ENCODE assay signal across 27 cellular contexts in genomic region chr1:44425327-44426082, GRCh38. TPM values are rescaled to one million over a fixed set of nuclear protein-coding genes. Genes with fewer than 3 reads are reported as not detected.
DNase-seq lines count a peak whose midpoint lies in the region; ATAC-seq, FAIRE-seq and TF ChIP-seq lines count a peak whose summit lies in the region.
"Had no signal": no experiment of that assay in that cellular context is flagged by ENCODE, and none has a peak within 500 bp of the region (broad histone marks: within the 10 kb centered on the region; RNA-seq: fewer than 3 reads in every experiment).

No MANE protein-coding gene starts in this region.

- no peak overlapping the region for H4K5ac ChIP-seq in H1 (ENCODE audit: insufficient read length, low read depth, low read length)
- H4K5ac ChIP-seq in mesendoderm (ENCODE audit: low read length) = no peak overlapping the region

- H3K4ac ChIP-seq in H1 (replicated peaks; ENCODE audit: insufficient read length, low read depth, low read length) (no peak overlapping the region), mesendoderm (ENCODE audit: low read depth, low read length) (no peak overlapping the region)

- no peak overlapping the region for H3K18ac ChIP-seq in H1 (ENCODE audit: extremely low read depth, low read length)
- H3K18ac ChIP-seq in mesendoderm (ENCODE audit: low read length) = no peak overlapping the region

- peak; percentile 54 for ATAC-seq in left ventricle myocardium superior
- no peak for ATAC-seq in Panc1
- ATAC-seq: activated CD4-positive, alpha-beta T cell treated with anti-CD3 and anti-CD28 coated beads for 36 hours; HCT116; left lobe of liver; natural killer cell; SK-N-SH treated with all-trans-retinoic acid at 6 μM for 48 hours had no signal

- no TSS peak for BruUV-seq in Panc1 (replicated peaks; lab: Mats Ljungman, UMichigan)

- no peak for TF ChIP-seq EP300 in H1 (IDR thresholded peaks at IDR 0.05; ENCODE audit: borderline replicate concordance in 1 of 2, low read depth in 2 of 2, low read length in 2 of 2)

- no peak for TF ChIP-seq POLR2A in H1 (IDR thresholded peaks at IDR 0.05; ENCODE audit: control extremely low read depth in 1 of 2, low read depth in 2 of 2, low read length in 2 of 2)

- no peaks in the 10 kb centered on the region; the same call in 1 of the 2 replicates for H3K79me1 ChIP-seq in H1 (ENCODE audit: low read depth, low read length)
- no peaks in the 10 kb centered on the region for H3K79me1 ChIP-seq in mesendoderm (ENCODE audit: low read length)

- TF ChIP-seq RAD21 in H1 (IDR thresholded peaks at IDR 0.05 in 1 of 2, conservative IDR thresholded peaks at IDR 0.05 in 1 of 2; ENCODE audit: low read depth in 2 of 2, low read length in 2 of 2) = peak; percentile 16 to 40; a peak in 1 of 4 replicates

- H2BK5ac ChIP-seq in H1 (ENCODE audit: low read depth, low read length) = no peak overlapping the region
- H2BK5ac ChIP-seq in mesendoderm (ENCODE audit: low read length) = no peak overlapping the region

- H3K9ac ChIP-seq in H1 (replicated peaks in 1 of 4; ENCODE audit: extremely low read depth in 1 of 4, low read depth in 3 of 4, low read length in 3 of 4) = no peak overlapping the region
- no peak overlapping the region for H3K9ac ChIP-seq in mesendoderm (ENCODE audit: low read length)
- H3K9ac ChIP-seq: KMS-11 had no signal

- H2AK5ac ChIP-seq in H1 (ENCODE audit: low read depth, low read length) = no peak overlapping the region
- H2AK5ac ChIP-seq in mesendoderm (ENCODE audit: low read length) = no peak overlapping the region

- H3K4me3 ChIP-seq in right atrium auricular region (no peak overlapping the region), Panc1 (ENCODE audit: low read depth in 2 of 2, low read length in 2 of 2) (no peak overlapping the region), H1 (ENCODE audit: extremely low read depth in 1 of 4, insufficient read depth in 2 of 4, low read depth in 3 of 4, low read length in 4 of 4) (no peak overlapping the region), mesendoderm (ENCODE audit: low read length) (no peak overlapping the region)
- H3K4me3 ChIP-seq: spleen had no signal

- H2BK20ac ChIP-seq in H1 (ENCODE audit: low read length) = no peak overlapping the region

- H3K4me2 ChIP-seq in H1 (ENCODE audit: insufficient read depth in 1 of 2, low read depth in 2 of 2, low read length in 2 of 2) (0 out of 4 replicates have a peak overlapping the region, but pooled peaks of 1 of the 2 experiments have one; percentile 23), mesendoderm (ENCODE audit: low read length) (no peak overlapping the region)
- H3K4me2 ChIP-seq: KMS-11 had no signal

- peaks cover 0 to 29% of the 10 kb centered on the region in 2 experiments; a peak in 3 of 4 replicates for H3K79me2 ChIP-seq in H1 (ENCODE audit: control insufficient read depth in 1 of 2, insufficient read depth in 2 of 2, low read length in 2 of 2)
- no peaks in the 10 kb centered on the region for H3K79me2 ChIP-seq in mesendoderm (ENCODE audit: control insufficient read depth, insufficient read depth, low read length)

- H2BK12ac ChIP-seq in H1 (ENCODE audit: low read depth, low read length) = 0 out of 2 replicates have a peak overlapping the region, but pooled peaks have one; percentile 6

- H2BK120ac ChIP-seq in H1 (replicated peaks; ENCODE audit: low read depth, low read length) = no peak overlapping the region
- H2BK120ac ChIP-seq in mesendoderm (ENCODE audit: low read depth, low read length) = no peak overlapping the region

- H3K9me3 ChIP-seq in right atrium auricular region (no peaks in the 10 kb centered on the region), Panc1 (ENCODE audit: control insufficient read depth, insufficient read depth, low read depth, low read length) (no peaks in the 10 kb centered on the region), H1 (ENCODE audit: insufficient read depth in 2 of 2, low read depth in 1 of 2, low read length in 1 of 2) (no peaks in the 10 kb centered on the region)
- H3K9me3 ChIP-seq: spleen had no signal

- H2BK15ac ChIP-seq in H1 (ENCODE audit: low read length) = no peak overlapping the region
- no peak overlapping the region for H2BK15ac ChIP-seq in mesendoderm (replicated peaks; ENCODE audit: low read depth)

- H3K56ac ChIP-seq in H1 (replicated peaks; ENCODE audit: insufficient read length, low read depth, low read length) = no peak overlapping the region
- H3K56ac ChIP-seq in mesendoderm (ENCODE audit: low read length) = no peak overlapping the region

- H3K27ac ChIP-seq in right atrium auricular region (no peak overlapping the region), Panc1 (ENCODE audit: low read length) (0 out of 2 replicates have a peak overlapping the region, but pooled peaks have one; percentile 9), H1 (ENCODE audit: low read depth, low read length) (no peak overlapping the region), mesendoderm (ENCODE audit: low read depth, low read length) (no peak overlapping the region)
- H3K27ac ChIP-seq: C4-2B, KMS-11, spleen had no signal

- in situ Hi-C loops in Panc1 (cut with HindIII; ENCODE audit: low pct_unique_long_range_greater_than_20kb, low sequenced_read_pairs) = no loop called here

- WGBS in H1 (ENCODE audit: extremely low coverage in 1 of 2, insufficient coverage in 1 of 2, insufficient read length in 1 of 2, insufficient replicate concordance in 2 of 2, low coverage in 1 of 2, low lambda C conversion rate in 2 of 2, missing lambda C conversion rate in 1 of 2), 2 experiments = 92% methylated on average over 8 of the region's 8 CpGs; no CpG with 5 or more reads in 1 of the 2 experiments
- no CpG with 5 or more reads among the region's 8 CpGs for WGBS in mesendoderm (ENCODE audit: extremely low coverage, insufficient coverage, low lambda C conversion rate)

- H3K23me2 ChIP-seq in H1 (ENCODE audit: low read depth, low read length) = peaks cover 2% of the 10 kb centered on the region; the same call in 1 of the 2 replicates

- peaks cover 0 to 32% of the 10 kb centered on the region in 2 donors for H3K4me1 ChIP-seq in right atrium auricular region
- H3K4me1 ChIP-seq in Panc1 (ENCODE audit: control insufficient read depth, insufficient read depth, low read length) = peaks cover 40% of the 10 kb centered on the region
- H3K4me1 ChIP-seq in H1 (replicated peaks in 1 of 4; ENCODE audit: control insufficient read depth in 3 of 4, insufficient read depth in 4 of 4, low read length in 3 of 4) = peaks cover 5 to 40% (median 25%) of the 10 kb centered on the region in 4 experiments
- peaks cover 10% of the 10 kb centered on the region for H3K4me1 ChIP-seq in mesendoderm (ENCODE audit: control insufficient read depth, low read depth, low read length)

- H3K36me3 ChIP-seq in right atrium auricular region (no peaks in the 10 kb centered on the region), Panc1 (ENCODE audit: control insufficient read depth, insufficient read depth, low read length) (no peaks in the 10 kb centered on the region), H1 (ENCODE audit: control insufficient read depth in 2 of 4, insufficient read depth in 4 of 4, low read length in 3 of 4) (no peaks in the 10 kb centered on the region), mesendoderm (ENCODE audit: control insufficient read depth, insufficient read depth, low read length) (no peaks in the 10 kb centered on the region)
- H3K36me3 ChIP-seq: spleen had no signal

- no peak overlapping the region for H2AFZ ChIP-seq in H1 (ENCODE audit: low read length)

- H4K8ac ChIP-seq in H1 (ENCODE audit: extremely low read depth, insufficient read depth, low read length) = no peak overlapping the region
- H4K8ac ChIP-seq in mesendoderm (ENCODE audit: low read depth, low read length) = no peak overlapping the region

- H3K14ac ChIP-seq in H1 (ENCODE audit: insufficient read length) = no peak overlapping the region

- no peak overlapping the region for H4K91ac ChIP-seq in H1 (replicated peaks; ENCODE audit: insufficient read length, low read length)

- no peaks in the 10 kb centered on the region for H3K27me3 ChIP-seq in right atrium auricular region
- H3K27me3 ChIP-seq in Panc1 (ENCODE audit: control insufficient read depth, insufficient read depth, low read length) = no peaks in the 10 kb centered on the region
- no peaks in the 10 kb centered on the region; a peak in 1 of 7 replicates for H3K27me3 ChIP-seq in H1 (replicated peaks in 1 of 4; ENCODE audit: control insufficient read depth in 3 of 4, extremely low read depth in 1 of 4, insufficient read depth in 3 of 4, low read length in 3 of 4)
- H3K27me3 ChIP-seq in mesendoderm (ENCODE audit: insufficient read depth, low read length, poor library complexity) = no peaks in the 10 kb centered on the region

- CTCF ChIA-PET in Panc1 (lab: Charles Lee) = no interaction called here
- CTCF ChIA-PET in H1 (lab: Charles Lee; ENCODE audit: partially characterized antibody) = interaction anchor here (0.5 to 2.8 kb wide), 20 partner anchors 10 to 315 kb away, joined by 3 to 10 read pairs (median 4); no protein-coding TSS in a partner anchor

- POLR2A ChIA-PET in Panc1 (lab: Charles Lee) (interaction anchor here (0.6 kb wide), 1 partner anchor 914 kb away, joined by 3 read pairs; the partner anchor contains the start of genes MUTYH and TOE1), H1 (lab: Charles Lee; ENCODE audit: partially characterized antibody) (interaction anchor here (0.6 to 1.9 kb wide), 3 partner anchors 13 to 75 kb away, joined by 3 to 7 read pairs (median 3); no protein-coding TSS in a partner anchor)

- no peak for FAIRE-seq in H1 (lab: Jason Lieb, UNC)
- FAIRE-seq: GM18507 had no signal

- intact Hi-C loops in left ventricle myocardium superior (cut with micrococcal nuclease) = no loop called here
- intact Hi-C loops in Panc1 (cut with micrococcal nuclease; ENCODE audit: unreplicated experiment) = no loop called here

- TF ChIP-seq CTCF in right atrium auricular region (IDR thresholded peaks at IDR 0.05) (no peak), Panc1 (IDR thresholded peaks at IDR 0.05) (peak; percentile 30; the same call in 1 of the 2 replicates), H1 (IDR thresholded peaks at IDR 0.05; ENCODE audit: control extremely low read depth in 1 of 3, insufficient read depth in 1 of 3, low read depth in 1 of 3, low read length in 3 of 3) (peak in 1 of 3 experiments; percentile 6; a peak in 1 of 4 replicates)

- DNase-seq in left ventricle myocardium superior = peak; percentile 46
- no peak for DNase-seq in right atrium auricular region (ENCODE audit: low spot score)
- DNase-seq in Panc1 (ENCODE audit: low read depth, low spot score) = no peak
- no peak for DNase-seq in H1 (ENCODE audit: low read depth in 1 of 2, low spot score in 2 of 2)
- DNase-seq in NCI-H524 (lab: John Stamatoyannopoulos, UW) = no peak
- no peak for DNase-seq in HT-29 (ENCODE audit: low spot score)
- no peak for DNase-seq in mesendoderm
- DNase-seq: activated CD4-positive, alpha-beta T cell treated with anti-CD3 and anti-CD28 coated beads for 36 hours; activated effector memory CD4-positive, alpha-beta T cell treated with Interleukin-2 at 50 U/mL for 16 hours; activated naive CD8-positive, alpha-beta T cell treated with anti-CD3 and anti-CD28 coated beads, Interleukin-2, amount 10 ng/mL, durations not matched to agents 7 days and 5 days; activated T-cell treated with anti-CD3 and anti-CD28 coated beads for 4 hours; cerebellar nuclear complex; midbrain; natural killer cell; NCI-H1048; NCI-H1694; NCI-H2171; retina; spleen; stimulated activated CD4-positive, alpha-beta T cell treated with anti-CD3 and anti-CD28 coated beads, Interleukin-2, amount 100 ng/mL, for 48 hours; T-helper 2 cell had no signal

- H3K23ac ChIP-seq in H1 (ENCODE audit: insufficient read length) = no peak overlapping the region
- no peak overlapping the region for H3K23ac ChIP-seq in mesendoderm (ENCODE audit: low read length)

- peaks cover 3 to 7% of the 10 kb centered on the region in 2 experiments for H4K20me1 ChIP-seq in H1 (replicated peaks in 1 of 2; ENCODE audit: control insufficient read depth in 1 of 2, insufficient read depth in 2 of 2, low read length in 2 of 2)

RNA-seq across cellular contexts. Expression of gene RNF220, which starts 20.4 kb away (rescaled TPM):
- total RNA-seq in left ventricle myocardium superior (71.2 TPM), right atrium auricular region (10 to 100 TPM; 76.1 to 91.6 TPM), Panc1 (2021; ENCODE audit: unreplicated experiment) (64.9 TPM)
- polyA plus RNA-seq in Panc1 (2012; ENCODE audit: insufficient read length) = 111 TPM
- total RNA-seq in H1 (2021; fragmentation: NEBNext Ultra II Directional; extraction: Animal tissue kit (Norgen Biotek cat#: 25700)) = 123 and 127 TPM in 2 replicates
- 160 and 165 TPM in 2 replicates for polyA plus RNA-seq in H1 (2011; rRNA removed)
- 144 TPM for polyA plus RNA-seq in H1 (2011; cell fraction: cytosol; rRNA removed)
- 173 TPM for polyA plus RNA-seq in H1 (2011; cell fraction: nucleus; rRNA removed)
- polyA plus RNA-seq in H1 (2012, experiment 1 of 2) = 101 to 164 TPM (median 152 TPM) in 4 replicates
- polyA plus RNA-seq in H1 (2012, experiment 2 of 2) = 105 TPM
- polyA plus RNA-seq in H1 (2013, experiment 1 of 2) = 93.4 TPM
- polyA plus RNA-seq in H1 (2013, experiment 2 of 2) = 89.5 TPM
- polyA minus RNA-seq in H1 (2011; rRNA and poly(A)+ RNA removed) = 86.4 and 97.4 TPM in 2 replicates
- 44.8 TPM for polyA minus RNA-seq in H1 (2011; cell fraction: cytosol; rRNA and poly(A)+ RNA removed)
- 86.8 TPM for polyA minus RNA-seq in H1 (2011; cell fraction: nucleus; rRNA and poly(A)+ RNA removed)
- total RNA-seq in HT-29 (2014; rRNA removed; shearing (Covaris generic)) = 148 and 152 TPM in 2 replicates
- 97.6 TPM for polyA plus RNA-seq in mesendoderm (2013, experiment 1 of 2)
- 97.1 TPM for polyA plus RNA-seq in mesendoderm (2013, experiment 2 of 2)
